ENCODE assay signal across 10 cellular contexts in genomic region chr1:240455228-240455821, GRCh38.
A peak's percentile ranks its signal among the peaks of the same experiment; 100 is the strongest.
DNase-seq lines count a peak whose midpoint lies in the region; ATAC-seq and TF ChIP-seq lines count a peak whose summit lies in the region.
"Had no signal": no experiment of that assay in that cellular context is flagged by ENCODE, and none has a peak within 500 bp of the region (broad histone marks: within the 10 kb centered on the region; RNA-seq: fewer than 3 reads in every experiment).

No MANE protein-coding gene starts in this region.

- POLR2A ChIA-PET in A673 (lab: Charles Lee; ENCODE audit: low non-redundant PET): no interaction called here
- POLR2A ChIA-PET in OCI-LY7 (lab: Charles Lee): no interaction called here

- ATAC-seq in GM18907 (IDR thresholded peaks at IDR 0.05; ENCODE audit: unreplicated experiment): peak; percentile 68

- H3K9me3 ChIP-seq in A673 (ENCODE audit: low read depth, low read length, poor library complexity, severe bottlenecking): no peaks in the 10 kb centered on the region
- H3K9me3 ChIP-seq in OCI-LY7 (ENCODE audit: low read length): no peaks in the 10 kb centered on the region
- H3K9me3 ChIP-seq: thoracic aorta had no signal

- no peaks in the 10 kb centered on the region for H3K27me3 ChIP-seq in A673 (replicated peaks; ENCODE audit: insufficient read depth, low read depth, low read length, poor library complexity)

- no peaks in the 10 kb centered on the region for H3K36me3 Mint-ChIP-seq in glutamatergic neuron (ENCODE audit: unreplicated experiment)
- H3K36me3 Mint-ChIP-seq in activated naive CD8-positive, alpha-beta T cell treated with anti-CD3 and anti-CD28 coated beads for 36 hours: no peaks in the 10 kb centered on the region

- H3K4me3 ChIP-seq in A673 (ENCODE audit: low read depth, low read length, poor library complexity, severe bottlenecking) (no peak overlapping the region), OCI-LY7 (ENCODE audit: low read depth, low read length, poor library complexity, severe bottlenecking) (no peak overlapping the region)
- H3K4me3 ChIP-seq: thoracic aorta had no signal

- CTCF ChIA-PET in A673 (lab: Charles Lee) (no interaction called here), OCI-LY7 (lab: Charles Lee; ENCODE audit: unreplicated experiment) (no interaction called here)

- H4K20me1 ChIP-seq in OCI-LY7 (ENCODE audit: insufficient read depth, low read length): no peaks in the 10 kb centered on the region

- H3K27ac ChIP-seq in A673 (ENCODE audit: low read depth, low read length, poor library complexity, severe bottlenecking): no peak overlapping the region
- no peak overlapping the region for H3K27ac ChIP-seq in OCI-LY7 (ENCODE audit: low read depth, low read length, poor library complexity, severe bottlenecking)
- H3K27ac ChIP-seq: thoracic aorta had no signal

- no peaks in the 10 kb centered on the region for H3K9me2 ChIP-seq in OCI-LY7 (ENCODE audit: insufficient read depth, low read length)

- no peak overlapping the region for H3K27ac Mint-ChIP-seq in glutamatergic neuron (ENCODE audit: unreplicated experiment)
- H3K27ac Mint-ChIP-seq in activated naive CD8-positive, alpha-beta T cell treated with anti-CD3 and anti-CD28 coated beads for 36 hours: no peak overlapping the region

- no peak overlapping the region for H3K4me2 ChIP-seq in OCI-LY7 (ENCODE audit: low read length)

- H3K4me1 ChIP-seq in A673 (ENCODE audit: insufficient read depth, low read length, poor library complexity, severe bottlenecking) (no peaks in the 10 kb centered on the region), OCI-LY7 (ENCODE audit: insufficient read depth, low read length, poor library complexity, severe bottlenecking) (no peaks in the 10 kb centered on the region)

- H3K4me3 Mint-ChIP-seq in glutamatergic neuron (ENCODE audit: unreplicated experiment): no peak overlapping the region
- H3K4me3 Mint-ChIP-seq in activated naive CD8-positive, alpha-beta T cell treated with anti-CD3 and anti-CD28 coated beads for 36 hours: no peak overlapping the region

- no peak overlapping the region for H2AFZ ChIP-seq in OCI-LY7 (ENCODE audit: low read length)

- peak; percentile 46 for TF ChIP-seq CTCF in A673 (conservative IDR thresholded peaks at IDR 0.05; ENCODE audit: low read depth, low read length)
- peak; percentile 61 for TF ChIP-seq CTCF in OCI-LY7 (conservative IDR thresholded peaks at IDR 0.05; ENCODE audit: low read length)
- peak; percentile 63 for TF ChIP-seq CTCF in glutamatergic neuron (IDR thresholded peaks at IDR 0.05; ENCODE audit: partially characterized antibody, unreplicated experiment)

- H3K36me3 ChIP-seq in A673 (ENCODE audit: insufficient read depth, low read length, poor library complexity, severe bottlenecking) (no peaks in the 10 kb centered on the region), OCI-LY7 (ENCODE audit: insufficient read depth, low read length) (no peaks in the 10 kb centered on the region)
- H3K36me3 ChIP-seq: thoracic aorta had no signal

- H3K9me3 Mint-ChIP-seq in glutamatergic neuron (ENCODE audit: unreplicated experiment): peaks cover 4% of the 10 kb centered on the region
- H3K9me3 Mint-ChIP-seq in activated naive CD8-positive, alpha-beta T cell treated with anti-CD3 and anti-CD28 coated beads for 36 hours: no peaks in the 10 kb centered on the region

- intact Hi-C loops in A673 (cut with micrococcal nuclease; ENCODE audit: unreplicated experiment): loop anchor here (2.0 to 10.0 kb wide), 2 partner anchors 153 to 239 kb away; no protein-coding TSS in a partner anchor
- intact Hi-C loops in OCI-LY7 (cut with micrococcal nuclease; ENCODE audit: unreplicated experiment): no loop called here

- BruUV-seq in A673 (replicated peaks; lab: Mats Ljungman, UMichigan): no TSS peak
- no TSS peak for BruUV-seq in OCI-LY7 (replicated peaks; lab: Mats Ljungman, UMichigan)

- no peaks in the 10 kb centered on the region for H3K79me2 ChIP-seq in OCI-LY7 (ENCODE audit: insufficient read depth, low read depth, low read length)

- H3K4me1 Mint-ChIP-seq in glutamatergic neuron (ENCODE audit: low read depth, unreplicated experiment): peaks cover 5% of the 10 kb centered on the region
- H3K4me1 Mint-ChIP-seq in activated naive CD8-positive, alpha-beta T cell treated with anti-CD3 and anti-CD28 coated beads for 36 hours: no peaks in the 10 kb centered on the region

- peaks cover 13% of the 10 kb centered on the region for H3K27me3 Mint-ChIP-seq in glutamatergic neuron (ENCODE audit: unreplicated experiment)
- no peaks in the 10 kb centered on the region for H3K27me3 Mint-ChIP-seq in activated naive CD8-positive, alpha-beta T cell treated with anti-CD3 and anti-CD28 coated beads for 36 hours

- DNase-seq in A673 (ENCODE audit: low spot score) (peak; percentile 8), OCI-LY7 (ENCODE audit: low spot score) (peak; percentile 4), glutamatergic neuron (no peak), activated T-cell treated with anti-CD3 and anti-CD28 coated beads for 4 hours (no peak), C1 segment of cervical spinal cord (lab: John Stamatoyannopoulos, UW) (no peak), NCI-H2081 treated with DMSO at 0.1 percent for 48 hours (lab: John Stamatoyannopoulos, UW) (no peak)
- DNase-seq in activated naive CD8-positive, alpha-beta T cell treated with anti-CD3 and anti-CD28 coated beads for 36 hours: no peak
- DNase-seq: retina had no signal

Comparison
In these comparisons a context has a peak if more than half of its experiments do, and no peak if none do; other contexts are left out.
1. DNase-seq: peak in A673 (single experiment) and OCI-LY7 (single experiment); none in glutamatergic neuron (single experiment), activated T-cell treated with anti-CD3 and anti-CD28 coated beads for 4 hours (single experiment), activated naive CD8-positive, alpha-beta T cell treated with anti-CD3 and anti-CD28 coated beads for 36 hours (single experiment), C1 segment of cervical spinal cord (0 of 14) and NCI-H2081 treated with DMSO at 0.1 percent for 48 hours (single experiment).
2. Peak in every context shown above with its lines, with median percentiles within 50 percentile points of each other: CTCF ChIP-seq.